In the genomic region with DNA sequence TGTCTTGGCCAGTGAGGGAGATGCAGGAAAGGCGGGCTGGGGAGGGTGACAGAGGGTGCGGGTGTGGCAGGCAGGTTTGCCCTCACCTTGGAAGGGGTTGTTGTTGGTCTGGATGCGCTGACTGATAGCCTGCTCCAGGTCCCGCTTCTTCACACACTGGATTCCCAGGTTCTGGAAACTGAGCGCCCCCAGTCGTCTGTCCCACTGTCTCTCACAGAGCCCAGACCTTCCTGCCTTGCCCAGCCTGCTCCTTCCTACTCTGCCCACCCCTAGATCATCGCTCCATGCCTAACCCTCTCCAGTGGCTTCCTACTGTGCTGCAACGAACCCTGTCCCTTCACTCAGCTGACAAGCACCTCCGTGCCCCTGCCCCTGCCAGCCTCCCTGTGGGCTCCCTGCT, we compare ENCODE assay signal across 12 cellular contexts. TPM values are rescaled to one million over a fixed set of nuclear protein-coding genes. Genes with fewer than 3 reads are reported as not detected.
DNase-seq lines count a peak whose midpoint lies in the region; ATAC-seq and TF ChIP-seq lines count a peak whose summit lies in the region.
"Had no signal": no experiment of that assay in that cellular context is flagged by ENCODE, and none has a peak within 500 bp of the region (broad histone marks: within the 10 kb centered on the region; RNA-seq: fewer than 3 reads in every experiment).

No MANE protein-coding gene starts in this region.

- ATAC-seq in activated CD8-positive, alpha-beta memory T cell treated with anti-CD3 and anti-CD28 coated beads, Interleukin-2, amount 10 ng/mL, durations not matched to agents 7 days and 5 days = no peak
- no peak for ATAC-seq in activated naive CD8-positive, alpha-beta T cell treated with anti-CD3 and anti-CD28 coated beads, Interleukin-2, amount 10 ng/mL, durations not matched to agents 7 days and 5 days (ENCODE audit: low read depth)
- ATAC-seq: lower lobe of right lung had no signal

- no peaks in the 10 kb centered on the region for H3K9me3 Mint-ChIP-seq in activated CD8-positive, alpha-beta memory T cell treated with anti-CD3 and anti-CD28 coated beads, Interleukin-2, amount 10 ng/mL, durations not matched to agents 7 days and 5 days (ENCODE audit: low read depth)
- H3K9me3 Mint-ChIP-seq in activated naive CD8-positive, alpha-beta T cell treated with anti-CD3 and anti-CD28 coated beads, Interleukin-2, amount 10 ng/mL, durations not matched to agents 7 days and 5 days = no peaks in the 10 kb centered on the region
- H3K9me3 Mint-ChIP-seq in osteocyte (ENCODE audit: unreplicated experiment) = no peaks in the 10 kb centered on the region

- H3K4me1 Mint-ChIP-seq in activated CD8-positive, alpha-beta memory T cell treated with anti-CD3 and anti-CD28 coated beads, Interleukin-2, amount 10 ng/mL, durations not matched to agents 7 days and 5 days = peaks cover 36% of the 10 kb centered on the region
- peaks cover 33% of the 10 kb centered on the region for H3K4me1 Mint-ChIP-seq in activated naive CD8-positive, alpha-beta T cell treated with anti-CD3 and anti-CD28 coated beads, Interleukin-2, amount 10 ng/mL, durations not matched to agents 7 days and 5 days
- peaks cover 22% of the 10 kb centered on the region for H3K4me1 Mint-ChIP-seq in osteocyte (ENCODE audit: unreplicated experiment)

- H3K4me3 Mint-ChIP-seq in activated CD8-positive, alpha-beta memory T cell treated with anti-CD3 and anti-CD28 coated beads, Interleukin-2, amount 10 ng/mL, durations not matched to agents 7 days and 5 days = no peak overlapping the region
- H3K4me3 Mint-ChIP-seq in activated naive CD8-positive, alpha-beta T cell treated with anti-CD3 and anti-CD28 coated beads, Interleukin-2, amount 10 ng/mL, durations not matched to agents 7 days and 5 days = peak overlapping the region; percentile 40
- H3K4me3 Mint-ChIP-seq in osteocyte (ENCODE audit: unreplicated experiment) = peak overlapping the region; percentile 23

- POLR2A ChIA-PET in activated naive CD8-positive, alpha-beta T cell treated with anti-CD3 and anti-CD28 coated beads, Interleukin-2, amount 10 ng/mL, durations not matched to agents 7 days and 5 days (lab: Charles Lee) = interaction anchor here (4.2 kb wide), 1 partner anchor 7 kb away, joined by 57 read pairs; no protein-coding TSS in a partner anchor

- no peak for TF ChIP-seq CTCF in osteocyte (IDR thresholded peaks at IDR 0.05)

- no peak for DNase-seq in activated CD8-positive, alpha-beta memory T cell treated with anti-CD3 and anti-CD28 coated beads, Interleukin-2, amount 10 ng/mL, durations not matched to agents 7 days and 5 days
- DNase-seq in activated CD8-positive, alpha-beta memory T cell treated with anti-CD3 and anti-CD28 coated beads, Interleukin-2, amount 50 U/mL, for 4 hours = no peak
- no peak for DNase-seq in activated naive CD8-positive, alpha-beta T cell treated with anti-CD3 and anti-CD28 coated beads, Interleukin-2, amount 10 ng/mL, durations not matched to agents 7 days and 5 days
- DNase-seq in osteocyte (ENCODE audit: extremely low spot score, unreplicated experiment) (no peak), Kasumi-1 (lab: John Stamatoyannopoulos, UW) (no peak), hippocampal formation (lab: John Stamatoyannopoulos, UW) (no peak)
- DNase-seq: ACHN, DMS153, lower lobe of right lung, NCI-H1694 treated with DMSO at 0.1 percent for 48 hours, NCI-H82, SHP77 treated with DMSO at 0.1 percent for 48 hours had no signal

- peaks cover 52% of the 10 kb centered on the region for H3K36me3 Mint-ChIP-seq in activated CD8-positive, alpha-beta memory T cell treated with anti-CD3 and anti-CD28 coated beads, Interleukin-2, amount 10 ng/mL, durations not matched to agents 7 days and 5 days
- H3K36me3 Mint-ChIP-seq in activated naive CD8-positive, alpha-beta T cell treated with anti-CD3 and anti-CD28 coated beads, Interleukin-2, amount 10 ng/mL, durations not matched to agents 7 days and 5 days = peaks cover 22% of the 10 kb centered on the region
- H3K36me3 Mint-ChIP-seq in osteocyte (ENCODE audit: unreplicated experiment) = peaks cover 46% of the 10 kb centered on the region

- H3K27ac Mint-ChIP-seq in activated CD8-positive, alpha-beta memory T cell treated with anti-CD3 and anti-CD28 coated beads, Interleukin-2, amount 10 ng/mL, durations not matched to agents 7 days and 5 days = peak overlapping the region; percentile 20
- H3K27ac Mint-ChIP-seq in activated naive CD8-positive, alpha-beta T cell treated with anti-CD3 and anti-CD28 coated beads, Interleukin-2, amount 10 ng/mL, durations not matched to agents 7 days and 5 days = no peak overlapping the region
- no peak overlapping the region for H3K27ac Mint-ChIP-seq in osteocyte (ENCODE audit: unreplicated experiment)

- CTCF ChIA-PET in activated CD8-positive, alpha-beta memory T cell treated with anti-CD3 and anti-CD28 coated beads, Interleukin-2, amount 10 ng/mL, durations not matched to agents 7 days and 5 days (lab: Charles Lee) = no interaction called here

- no peaks in the 10 kb centered on the region for H3K27me3 Mint-ChIP-seq in activated CD8-positive, alpha-beta memory T cell treated with anti-CD3 and anti-CD28 coated beads, Interleukin-2, amount 10 ng/mL, durations not matched to agents 7 days and 5 days
- no peaks in the 10 kb centered on the region for H3K27me3 Mint-ChIP-seq in activated naive CD8-positive, alpha-beta T cell treated with anti-CD3 and anti-CD28 coated beads, Interleukin-2, amount 10 ng/mL, durations not matched to agents 7 days and 5 days
- no peaks in the 10 kb centered on the region for H3K27me3 Mint-ChIP-seq in osteocyte (ENCODE audit: unreplicated experiment)

RNA-seq across cellular contexts. Expression of gene RELA, which starts 2.7 kb away (rescaled TPM):
- 10 to 100 TPM; 81.3 to 82.0 TPM for total RNA-seq in activated CD8-positive, alpha-beta memory T cell treated with anti-CD3 and anti-CD28 coated beads, Interleukin-2, amount 10 ng/mL, durations not matched to agents 7 days and 5 days
- 100 to 1,000 TPM; 112 to 117 TPM for total RNA-seq in activated naive CD8-positive, alpha-beta T cell treated with anti-CD3 and anti-CD28 coated beads, Interleukin-2, amount 10 ng/mL, durations not matched to agents 7 days and 5 days
- total RNA-seq in osteocyte = 77.4 and 79.7 TPM in 2 replicates

RNA-seq across cellular contexts. Expression of gene SIPA1, which starts 22.1 kb away (rescaled TPM):
- total RNA-seq in activated CD8-positive, alpha-beta memory T cell treated with anti-CD3 and anti-CD28 coated beads, Interleukin-2, amount 10 ng/mL, durations not matched to agents 7 days and 5 days = 100 to 1,000 TPM; 188 to 267 TPM
- total RNA-seq in activated naive CD8-positive, alpha-beta T cell treated with anti-CD3 and anti-CD28 coated beads, Interleukin-2, amount 10 ng/mL, durations not matched to agents 7 days and 5 days = 100 to 1,000 TPM; 245 to 266 TPM
- 31.2 and 34.7 TPM in 2 replicates for total RNA-seq in osteocyte

RNA-seq across cellular contexts. Expression of gene PCNX3, which starts 44.5 kb away (rescaled TPM):
- total RNA-seq in activated CD8-positive, alpha-beta memory T cell treated with anti-CD3 and anti-CD28 coated beads, Interleukin-2, amount 10 ng/mL, durations not matched to agents 7 days and 5 days = 10 to 100 TPM; 54.9 to 57.1 TPM
- 10 to 100 TPM; 57.2 to 60.2 TPM for total RNA-seq in activated naive CD8-positive, alpha-beta T cell treated with anti-CD3 and anti-CD28 coated beads, Interleukin-2, amount 10 ng/mL, durations not matched to agents 7 days and 5 days
- 47.7 and 49.8 TPM in 2 replicates for total RNA-seq in osteocyte

RNA-seq across cellular contexts. Expression of gene MAP3K11, which starts 46.0 kb away (rescaled TPM):
- total RNA-seq in activated CD8-positive, alpha-beta memory T cell treated with anti-CD3 and anti-CD28 coated beads, Interleukin-2, amount 10 ng/mL, durations not matched to agents 7 days and 5 days = 10 to 100 TPM; 71.0 to 73.3 TPM
- 10 to 100 TPM; 69.9 to 73.1 TPM for total RNA-seq in activated naive CD8-positive, alpha-beta T cell treated with anti-CD3 and anti-CD28 coated beads, Interleukin-2, amount 10 ng/mL, durations not matched to agents 7 days and 5 days
- 43.5 and 44.7 TPM in 2 replicates for total RNA-seq in osteocyte

RNA-seq across cellular contexts. Expression of gene KAT5, which starts 52.0 kb away (rescaled TPM):
- total RNA-seq in activated CD8-positive, alpha-beta memory T cell treated with anti-CD3 and anti-CD28 coated beads, Interleukin-2, amount 10 ng/mL, durations not matched to agents 7 days and 5 days = 10 to 100 TPM; 62.0 to 69.8 TPM
- 10 to 100 TPM; 75.6 to 82.6 TPM for total RNA-seq in activated naive CD8-positive, alpha-beta T cell treated with anti-CD3 and anti-CD28 coated beads, Interleukin-2, amount 10 ng/mL, durations not matched to agents 7 days and 5 days
- 60.4 and 66.5 TPM in 2 replicates for total RNA-seq in osteocyte
